Comparison of ENCODE assay signal across 12 cellular contexts in the genomic region with DNA sequence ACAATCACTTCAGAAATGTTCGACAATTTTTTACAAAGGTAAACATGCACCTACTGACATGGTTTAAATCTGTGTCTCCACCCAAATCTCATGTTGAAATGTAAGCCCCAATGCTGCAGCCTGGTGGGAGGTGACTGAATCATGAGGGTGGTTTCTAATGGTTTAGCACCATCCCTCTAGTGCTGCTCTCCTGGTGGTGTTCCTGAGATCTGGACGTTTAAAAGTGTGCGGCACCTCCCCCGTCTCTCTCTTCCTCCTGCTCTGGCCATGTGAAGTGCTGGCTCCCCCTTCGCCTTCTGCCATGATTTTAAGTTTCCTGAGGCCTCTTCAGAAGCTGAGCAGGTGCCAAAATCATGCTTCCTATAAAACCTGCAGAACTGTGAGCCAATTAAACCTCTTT.
"Had no signal": no experiment of that assay in that cellular context is flagged by ENCODE, and none has a peak within 500 bp of the region (broad histone marks: within the 10 kb centered on the region; RNA-seq: fewer than 3 reads in every experiment).

No MANE protein-coding gene starts in this region.

- H3K27me3 ChIP-seq: left lung, ovary, tibial artery, uterus had no signal

- FAIRE-seq: endometrium, keratinocyte had no signal

- H3K9me3 ChIP-seq: left lung, ovary, tibial artery, uterus had no signal

- H3K27ac ChIP-seq: left lung, ovary, tibial artery, uterus had no signal

- H3K4me3 ChIP-seq: left lung, ovary, tibial artery, uterus had no signal

- ATAC-seq: esophagus mucosa, left lung had no signal

- DNase-seq: activated CD4-positive, alpha-beta T cell treated with anti-CD3 and anti-CD28 coated beads, Interleukin-2, amount 50 U/mL, for 1 hour; activated gamma-delta T cell; activated T-cell treated with anti-CD3 and anti-CD28 coated beads, Interleukin-2, amount 50 U/mL, for 1 hour; head of caudate nucleus; left lung; ovary; stimulated activated CD4-positive, alpha-beta T cell treated with anti-CD3 and anti-CD28 coated beads, Interleukin-4, amount 100 ng/mL, for 1 hour; tibial artery; uterus had no signal

- H3K36me3 ChIP-seq: left lung, ovary, tibial artery, uterus had no signal
